Comparison of ENCODE assay signal across 8 cellular contexts in genomic region chr21:41952568-41953248, GRCh38. TPM values are rescaled to one million over a fixed set of nuclear protein-coding genes. Genes with fewer than 3 reads are reported as not detected.
DNase-seq lines count a peak whose midpoint lies in the region; ATAC-seq and TF ChIP-seq lines count a peak whose summit lies in the region.

No MANE protein-coding gene starts in this region.

- no peak for TF ChIP-seq CTCF in thyroid gland (IDR thresholded peaks at IDR 0.05)

- intact Hi-C loops in activated naive CD4-positive, alpha-beta T cell treated with anti-CD3 and anti-CD28 coated beads for 36 hours (cut with micrococcal nuclease): loop anchor here (1.0 kb wide), 1 partner anchor 25 kb away; no protein-coding TSS in a partner anchor
- intact Hi-C loops in left colon (cut with DNase I, micrococcal nuclease) (no loop called here), thyroid gland (cut with DNase I) (no loop called here)

- H3K27ac Mint-ChIP-seq in activated naive CD4-positive, alpha-beta T cell treated with anti-CD3 and anti-CD28 coated beads for 36 hours: no peak overlapping the region

- H3K4me3 ChIP-seq in thyroid gland (replicated peaks in 1 of 3): peak overlapping the region; percentile 43 to 82 (median 60)

- peaks cover 20 to 30% of the 10 kb centered on the region in 2 donors for H3K4me1 ChIP-seq in thyroid gland

- H3K27ac ChIP-seq in angular gyrus (ENCODE audit: low read depth, low read length): peak overlapping the region; percentile 61
- H3K27ac ChIP-seq in thyroid gland: peak overlapping the region in 2 of 3 donors; percentile 15 to 41

- no peaks in the 10 kb centered on the region for H3K9me3 Mint-ChIP-seq in activated naive CD4-positive, alpha-beta T cell treated with anti-CD3 and anti-CD28 coated beads for 36 hours

- H3K9me3 ChIP-seq in thyroid gland: no peaks in the 10 kb centered on the region

- H3K36me3 Mint-ChIP-seq in activated naive CD4-positive, alpha-beta T cell treated with anti-CD3 and anti-CD28 coated beads for 36 hours (ENCODE audit: low read depth): no peaks in the 10 kb centered on the region

- no peaks in the 10 kb centered on the region for H3K27me3 ChIP-seq in thyroid gland

- no peak for TF ChIP-seq POLR2A in thyroid gland (IDR thresholded peaks at IDR 0.05)

- peak overlapping the region; percentile 44 for H3K4me3 Mint-ChIP-seq in activated naive CD4-positive, alpha-beta T cell treated with anti-CD3 and anti-CD28 coated beads for 36 hours

- CTCF ChIA-PET in activated naive CD4-positive, alpha-beta T cell treated with anti-CD3 and anti-CD28 coated beads for 36 hours (lab: Charles Lee): no interaction called here

- H3K36me3 ChIP-seq in thyroid gland: no peaks in the 10 kb centered on the region

- 37 to 44% methylated on average over 18 to 30 of the region's 30 CpGs for WGBS in thyroid gland, 2 donors

- H3K27me3 Mint-ChIP-seq in activated naive CD4-positive, alpha-beta T cell treated with anti-CD3 and anti-CD28 coated beads for 36 hours (ENCODE audit: low read depth): peaks cover 4% of the 10 kb centered on the region

- ATAC-seq in left colon: peak; percentile 32
- no peak for ATAC-seq in GM21526 (IDR thresholded peaks at IDR 0.05; ENCODE audit: low FRiP score, unreplicated experiment)
- no peak for ATAC-seq in HG03469 (IDR thresholded peaks at IDR 0.05; ENCODE audit: unreplicated experiment)

- peaks cover 13% of the 10 kb centered on the region for H3K4me1 Mint-ChIP-seq in activated naive CD4-positive, alpha-beta T cell treated with anti-CD3 and anti-CD28 coated beads for 36 hours (ENCODE audit: low read depth)

- DNase-seq in activated naive CD4-positive, alpha-beta T cell treated with anti-CD3 and anti-CD28 coated beads for 36 hours: no peak
- no peak for DNase-seq in activated naive CD4-positive, alpha-beta T cell (lab: John Stamatoyannopoulos, UW)
- DNase-seq in left colon: no peak
- DNase-seq in thyroid gland: peak; percentile 24 to 33
- no peak for DNase-seq in C1 segment of cervical spinal cord (lab: John Stamatoyannopoulos, UW)

RNA-seq across cellular contexts. Expression of gene C2CD2, which starts 1.1 kb away (rescaled TPM):
- total RNA-seq in activated naive CD4-positive, alpha-beta T cell treated with anti-CD3 and anti-CD28 coated beads for 36 hours: 1 to 10 TPM; 6.9 to 7.3 TPM
- total RNA-seq in left colon (10 to 100 TPM; 13.5 to 17.7 TPM), thyroid gland (10 to 100 TPM; 12.7 to 22.7 (median 20.0) TPM)

RNA-seq across cellular contexts. Expression of gene ZBTB21, which starts 57.5 kb away (rescaled TPM):
- 10 to 100 TPM; 27.8 to 28.0 TPM for total RNA-seq in activated naive CD4-positive, alpha-beta T cell treated with anti-CD3 and anti-CD28 coated beads for 36 hours
- total RNA-seq in left colon (10 to 100 TPM; 15.1 to 15.2 TPM), thyroid gland (10 to 100 TPM; 16.3 to 33.5 (median 18.6) TPM)

Comparison
In these comparisons a context has a peak if more than half of its experiments do, and no peak if none do; other contexts are left out.
1. DNase-seq: peak in thyroid gland (2 of 2); none in activated naive CD4-positive, alpha-beta T cell treated with anti-CD3 and anti-CD28 coated beads for 36 hours (single experiment), activated naive CD4-positive, alpha-beta T cell (0 of 4), left colon (0 of 2) and C1 segment of cervical spinal cord (0 of 14).